ENCODE assay signal across 17 cellular contexts in the genomic region with DNA sequence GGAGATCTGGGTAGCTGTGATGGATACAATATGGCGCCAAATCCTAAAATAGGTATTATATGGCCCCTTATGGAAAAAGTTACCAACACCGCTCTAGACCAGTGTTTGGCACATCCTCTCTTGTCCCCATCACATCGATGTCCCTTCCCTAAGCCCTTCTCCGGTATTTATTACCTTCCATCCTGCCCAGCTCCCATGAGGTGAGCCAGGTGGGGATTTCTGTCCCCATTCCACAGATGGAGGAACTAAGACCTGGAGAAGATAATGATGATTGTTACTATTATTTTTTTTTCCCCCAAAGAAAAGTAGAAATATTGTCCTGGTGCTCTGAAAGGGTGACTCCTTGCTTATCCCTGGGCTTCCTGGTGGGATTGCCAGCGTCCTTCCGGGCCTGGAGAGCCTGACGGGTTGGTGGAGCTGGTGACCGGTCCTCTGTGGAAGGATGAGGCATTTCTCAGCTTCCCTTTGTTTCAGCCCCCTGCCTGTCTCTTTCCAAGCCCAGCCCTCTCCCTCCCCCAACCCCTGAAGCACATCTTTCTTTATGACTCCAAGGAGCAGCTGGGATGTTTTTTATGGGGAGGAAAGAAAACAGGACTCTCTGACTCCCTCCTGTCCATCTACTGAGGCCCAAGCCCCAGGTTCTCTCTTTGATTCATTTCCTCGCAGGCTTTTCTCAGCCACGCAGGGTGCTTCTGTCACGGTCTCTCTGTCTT.
"Had no signal": no experiment of that assay in that cellular context is flagged by ENCODE, and none has a peak within 500 bp of the region (broad histone marks: within the 10 kb centered on the region; RNA-seq: fewer than 3 reads in every experiment).

No MANE protein-coding gene starts in this region.

- H3K27ac Mint-ChIP-seq: activated CD4-positive, alpha-beta memory T cell treated with anti-CD3 and anti-CD28 coated beads, Interleukin-2, amount 10 ng/mL, durations not matched to agents 7 days and 5 days; activated CD4-positive, alpha-beta T cell treated with anti-CD3 and anti-CD28 coated beads for 36 hours; activated T-cell treated with anti-CD3 and anti-CD28 coated beads, Interleukin-2, amount 50 U/mL, for 72 hours had no signal

- H3K27me3 ChIP-seq: pancreas, SJSA1, stomach, thyroid gland had no signal

- H3K9me3 Mint-ChIP-seq: activated CD4-positive, alpha-beta memory T cell treated with anti-CD3 and anti-CD28 coated beads, Interleukin-2, amount 10 ng/mL, durations not matched to agents 7 days and 5 days; activated T-cell treated with anti-CD3 and anti-CD28 coated beads, Interleukin-2, amount 50 U/mL, for 72 hours; naive thymus-derived CD8-positive, alpha-beta T cell had no signal

- H3K4me3 Mint-ChIP-seq: activated CD4-positive, alpha-beta memory T cell treated with anti-CD3 and anti-CD28 coated beads, Interleukin-2, amount 10 ng/mL, durations not matched to agents 7 days and 5 days; activated CD4-positive, alpha-beta T cell treated with anti-CD3 and anti-CD28 coated beads for 36 hours; activated T-cell treated with anti-CD3 and anti-CD28 coated beads, Interleukin-2, amount 50 U/mL, for 72 hours; naive thymus-derived CD8-positive, alpha-beta T cell had no signal

- ATAC-seq: activated CD4-positive, alpha-beta T cell treated with anti-CD3 and anti-CD28 coated beads for 36 hours; activated T-cell treated with anti-CD3 and anti-CD28 coated beads, Interleukin-2, amount 50 U/mL, for 72 hours; lower lobe of right lung; naive thymus-derived CD8-positive, alpha-beta T cell; pancreas had no signal

- H3K4me1 ChIP-seq: lower lobe of right lung, pancreas had no signal

- H3K4me3 ChIP-seq: dorsolateral prefrontal cortex, lower lobe of right lung, pancreas, SJSA1, stomach, thyroid gland had no signal

- H3K27me3 Mint-ChIP-seq: activated CD4-positive, alpha-beta T cell treated with anti-CD3 and anti-CD28 coated beads for 36 hours had no signal

- H3K27ac ChIP-seq: dorsolateral prefrontal cortex, lower lobe of right lung, pancreas, SJSA1, thyroid gland, VCaP had no signal

- H3K36me3 Mint-ChIP-seq: naive thymus-derived CD8-positive, alpha-beta T cell had no signal

- H3K4me1 Mint-ChIP-seq: activated CD4-positive, alpha-beta T cell treated with anti-CD3 and anti-CD28 coated beads for 36 hours had no signal

- H3K9me3 ChIP-seq: lower lobe of right lung, pancreas, SJSA1, stomach, thyroid gland had no signal

- H3K36me3 ChIP-seq: lower lobe of right lung, pancreas, SJSA1, stomach, thyroid gland had no signal

- DNase-seq: activated CD4-positive, alpha-beta memory T cell treated with anti-CD3 and anti-CD28 coated beads, Interleukin-2, amount 10 ng/mL, durations not matched to agents 7 days and 5 days; activated CD4-positive, alpha-beta T cell treated with anti-CD3 and anti-CD28 coated beads for 36 hours; activated CD8-positive, alpha-beta memory T cell treated with anti-CD3 and anti-CD28 coated beads, Interleukin-2, amount 50 U/mL, for 4 hours; activated gamma-delta T cell treated with Interleukin-2 at 50 U/mL for 16 hours; activated T-cell treated with anti-CD3 and anti-CD28 coated beads, Interleukin-2, amount 50 U/mL, for 72 hours; aorta; dorsolateral prefrontal cortex; lower lobe of right lung; naive thymus-derived CD8-positive, alpha-beta T cell; pancreas; stimulated activated CD4-positive, alpha-beta T cell treated with anti-CD3 and anti-CD28 coated beads, Interleukin-15, amount 100 ng/mL, for 24 hours; stimulated activated CD4-positive, alpha-beta T cell treated with anti-CD3 and anti-CD28 coated beads, Interleukin-4, amount 100 ng/mL, for 24 hours; stomach; SW 1271; thyroid gland had no signal
